1 cellular context compared by ENCODE assay signal in genomic region chr18:48548404-48548771, GRCh38.
TF ChIP-seq lines count a peak whose summit lies in the region.

No MANE protein-coding gene starts in this region.

TF ChIP-seq in K562, 482 proteins besides CTCF, POLR2A, EP300 and RAD21 (continued from another document):
- TF ChIP-seq, protein P1, sequence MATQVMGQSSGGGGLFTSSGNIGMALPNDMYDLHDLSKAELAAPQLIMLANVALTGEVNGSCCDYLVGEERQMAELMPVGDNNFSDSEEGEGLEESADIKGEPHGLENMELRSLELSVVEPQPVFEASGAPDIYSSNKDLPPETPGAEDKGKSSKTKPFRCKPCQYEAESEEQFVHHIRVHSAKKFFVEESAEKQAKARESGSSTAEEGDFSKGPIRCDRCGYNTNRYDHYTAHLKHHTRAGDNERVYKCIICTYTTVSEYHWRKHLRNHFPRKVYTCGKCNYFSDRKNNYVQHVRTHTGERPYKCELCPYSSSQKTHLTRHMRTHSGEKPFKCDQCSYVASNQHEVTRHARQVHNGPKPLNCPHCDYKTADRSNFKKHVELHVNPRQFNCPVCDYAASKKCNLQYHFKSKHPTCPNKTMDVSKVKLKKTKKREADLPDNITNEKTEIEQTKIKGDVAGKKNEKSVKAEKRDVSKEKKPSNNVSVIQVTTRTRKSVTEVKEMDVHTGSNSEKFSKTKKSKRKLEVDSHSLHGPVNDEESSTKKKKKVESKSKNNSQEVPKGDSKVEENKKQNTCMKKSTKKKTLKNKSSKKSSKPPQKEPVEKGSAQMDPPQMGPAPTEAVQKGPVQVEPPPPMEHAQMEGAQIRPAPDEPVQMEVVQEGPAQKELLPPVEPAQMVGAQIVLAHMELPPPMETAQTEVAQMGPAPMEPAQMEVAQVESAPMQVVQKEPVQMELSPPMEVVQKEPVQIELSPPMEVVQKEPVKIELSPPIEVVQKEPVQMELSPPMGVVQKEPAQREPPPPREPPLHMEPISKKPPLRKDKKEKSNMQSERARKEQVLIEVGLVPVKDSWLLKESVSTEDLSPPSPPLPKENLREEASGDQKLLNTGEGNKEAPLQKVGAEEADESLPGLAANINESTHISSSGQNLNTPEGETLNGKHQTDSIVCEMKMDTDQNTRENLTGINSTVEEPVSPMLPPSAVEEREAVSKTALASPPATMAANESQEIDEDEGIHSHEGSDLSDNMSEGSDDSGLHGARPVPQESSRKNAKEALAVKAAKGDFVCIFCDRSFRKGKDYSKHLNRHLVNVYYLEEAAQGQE (CRISPR knock-in tag; IDR thresholded peaks at IDR 0.05; ENCODE audit: low read depth), result no peak
- no peak for TF ChIP-seq MITF (IDR thresholded peaks at IDR 0.05)
- TF ChIP-seq, protein P2, sequence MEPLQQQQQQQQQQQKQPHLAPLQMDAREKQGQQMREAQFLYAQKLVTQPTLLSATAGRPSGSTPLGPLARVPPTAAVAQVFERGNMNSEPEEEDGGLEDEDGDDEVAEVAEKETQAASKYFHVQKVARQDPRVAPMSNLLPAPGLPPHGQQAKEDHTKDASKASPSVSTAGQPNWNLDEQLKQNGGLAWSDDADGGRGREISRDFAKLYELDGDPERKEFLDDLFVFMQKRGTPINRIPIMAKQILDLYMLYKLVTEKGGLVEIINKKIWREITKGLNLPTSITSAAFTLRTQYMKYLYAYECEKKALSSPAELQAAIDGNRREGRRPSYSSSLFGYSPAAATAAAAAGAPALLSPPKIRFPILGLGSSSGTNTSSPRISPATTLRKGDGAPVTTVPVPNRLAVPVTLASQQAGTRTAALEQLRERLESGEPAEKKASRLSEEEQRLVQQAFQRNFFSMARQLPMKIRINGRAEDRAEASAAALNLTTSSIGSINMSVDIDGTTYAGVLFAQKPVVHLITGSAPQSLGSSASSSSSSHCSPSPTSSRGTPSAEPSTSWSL (CRISPR knock-in tag; IDR thresholded peaks at IDR 0.05; ENCODE audit: borderline replicate concordance), result no peak
- no peak for TF ChIP-seq RBM22 (IDR thresholded peaks at IDR 0.05; ENCODE audit: low read depth, low read length, poor library complexity, severe bottlenecking)
- no peak for TF ChIP-seq NBN (IDR thresholded peaks at IDR 0.05; ENCODE audit: low read depth)
- TF ChIP-seq, protein P3, sequence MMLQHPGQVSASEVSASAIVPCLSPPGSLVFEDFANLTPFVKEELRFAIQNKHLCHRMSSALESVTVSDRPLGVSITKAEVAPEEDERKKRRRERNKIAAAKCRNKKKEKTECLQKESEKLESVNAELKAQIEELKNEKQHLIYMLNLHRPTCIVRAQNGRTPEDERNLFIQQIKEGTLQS (IDR thresholded peaks at IDR 0.05), result 0 out of 2 replicates have a peak, but pooled peaks have one; percentile 5
- TF ChIP-seq, protein P3 (CRISPR knock-in tag; conservative IDR thresholded peaks at IDR 0.05), result no peak
- TF ChIP-seq HMGN3 (IDR thresholded peaks at IDR 0.05; ENCODE audit: borderline replicate concordance, extremely low read depth, insufficient read length, low read depth, low read length), result no peak
- TF ChIP-seq ZNF175 (CRISPR knock-in tag; IDR thresholded peaks at IDR 0.05; ENCODE audit: low read depth), result 0 out of 2 replicates have a peak, but pooled peaks have one; percentile 31
- TF ChIP-seq, protein P4, sequence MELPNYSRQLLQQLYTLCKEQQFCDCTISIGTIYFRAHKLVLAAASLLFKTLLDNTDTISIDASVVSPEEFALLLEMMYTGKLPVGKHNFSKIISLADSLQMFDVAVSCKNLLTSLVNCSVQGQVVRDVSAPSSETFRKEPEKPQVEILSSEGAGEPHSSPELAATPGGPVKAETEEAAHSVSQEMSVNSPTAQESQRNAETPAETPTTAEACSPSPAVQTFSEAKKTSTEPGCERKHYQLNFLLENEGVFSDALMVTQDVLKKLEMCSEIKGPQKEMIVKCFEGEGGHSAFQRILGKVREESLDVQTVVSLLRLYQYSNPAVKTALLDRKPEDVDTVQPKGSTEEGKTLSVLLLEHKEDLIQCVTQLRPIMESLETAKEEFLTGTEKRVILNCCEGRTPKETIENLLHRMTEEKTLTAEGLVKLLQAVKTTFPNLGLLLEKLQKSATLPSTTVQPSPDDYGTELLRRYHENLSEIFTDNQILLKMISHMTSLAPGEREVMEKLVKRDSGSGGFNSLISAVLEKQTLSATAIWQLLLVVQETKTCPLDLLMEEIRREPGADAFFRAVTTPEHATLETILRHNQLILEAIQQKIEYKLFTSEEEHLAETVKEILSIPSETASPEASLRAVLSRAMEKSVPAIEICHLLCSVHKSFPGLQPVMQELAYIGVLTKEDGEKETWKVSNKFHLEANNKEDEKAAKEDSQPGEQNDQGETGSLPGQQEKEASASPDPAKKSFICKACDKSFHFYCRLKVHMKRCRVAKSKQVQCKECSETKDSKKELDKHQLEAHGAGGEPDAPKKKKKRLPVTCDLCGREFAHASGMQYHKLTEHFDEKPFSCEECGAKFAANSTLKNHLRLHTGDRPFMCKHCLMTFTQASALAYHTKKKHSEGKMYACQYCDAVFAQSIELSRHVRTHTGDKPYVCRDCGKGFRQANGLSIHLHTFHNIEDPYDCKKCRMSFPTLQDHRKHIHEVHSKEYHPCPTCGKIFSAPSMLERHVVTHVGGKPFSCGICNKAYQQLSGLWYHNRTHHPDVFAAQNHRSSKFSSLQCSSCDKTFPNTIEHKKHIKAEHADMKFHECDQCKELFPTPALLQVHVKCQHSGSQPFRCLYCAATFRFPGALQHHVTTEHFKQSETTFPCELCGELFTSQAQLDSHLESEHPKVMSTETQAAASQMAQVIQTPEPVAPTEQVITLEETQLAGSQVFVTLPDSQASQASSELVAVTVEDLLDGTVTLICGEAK (IDR thresholded peaks at IDR 0.05), result no peak
- TF ChIP-seq, protein P4 (CRISPR knock-in tag; IDR thresholded peaks at IDR 0.05), result no peak
- no peak for TF ChIP-seq ILF3 (IDR thresholded peaks at IDR 0.05; ENCODE audit: borderline replicate concordance)
- TF ChIP-seq, protein P5, sequence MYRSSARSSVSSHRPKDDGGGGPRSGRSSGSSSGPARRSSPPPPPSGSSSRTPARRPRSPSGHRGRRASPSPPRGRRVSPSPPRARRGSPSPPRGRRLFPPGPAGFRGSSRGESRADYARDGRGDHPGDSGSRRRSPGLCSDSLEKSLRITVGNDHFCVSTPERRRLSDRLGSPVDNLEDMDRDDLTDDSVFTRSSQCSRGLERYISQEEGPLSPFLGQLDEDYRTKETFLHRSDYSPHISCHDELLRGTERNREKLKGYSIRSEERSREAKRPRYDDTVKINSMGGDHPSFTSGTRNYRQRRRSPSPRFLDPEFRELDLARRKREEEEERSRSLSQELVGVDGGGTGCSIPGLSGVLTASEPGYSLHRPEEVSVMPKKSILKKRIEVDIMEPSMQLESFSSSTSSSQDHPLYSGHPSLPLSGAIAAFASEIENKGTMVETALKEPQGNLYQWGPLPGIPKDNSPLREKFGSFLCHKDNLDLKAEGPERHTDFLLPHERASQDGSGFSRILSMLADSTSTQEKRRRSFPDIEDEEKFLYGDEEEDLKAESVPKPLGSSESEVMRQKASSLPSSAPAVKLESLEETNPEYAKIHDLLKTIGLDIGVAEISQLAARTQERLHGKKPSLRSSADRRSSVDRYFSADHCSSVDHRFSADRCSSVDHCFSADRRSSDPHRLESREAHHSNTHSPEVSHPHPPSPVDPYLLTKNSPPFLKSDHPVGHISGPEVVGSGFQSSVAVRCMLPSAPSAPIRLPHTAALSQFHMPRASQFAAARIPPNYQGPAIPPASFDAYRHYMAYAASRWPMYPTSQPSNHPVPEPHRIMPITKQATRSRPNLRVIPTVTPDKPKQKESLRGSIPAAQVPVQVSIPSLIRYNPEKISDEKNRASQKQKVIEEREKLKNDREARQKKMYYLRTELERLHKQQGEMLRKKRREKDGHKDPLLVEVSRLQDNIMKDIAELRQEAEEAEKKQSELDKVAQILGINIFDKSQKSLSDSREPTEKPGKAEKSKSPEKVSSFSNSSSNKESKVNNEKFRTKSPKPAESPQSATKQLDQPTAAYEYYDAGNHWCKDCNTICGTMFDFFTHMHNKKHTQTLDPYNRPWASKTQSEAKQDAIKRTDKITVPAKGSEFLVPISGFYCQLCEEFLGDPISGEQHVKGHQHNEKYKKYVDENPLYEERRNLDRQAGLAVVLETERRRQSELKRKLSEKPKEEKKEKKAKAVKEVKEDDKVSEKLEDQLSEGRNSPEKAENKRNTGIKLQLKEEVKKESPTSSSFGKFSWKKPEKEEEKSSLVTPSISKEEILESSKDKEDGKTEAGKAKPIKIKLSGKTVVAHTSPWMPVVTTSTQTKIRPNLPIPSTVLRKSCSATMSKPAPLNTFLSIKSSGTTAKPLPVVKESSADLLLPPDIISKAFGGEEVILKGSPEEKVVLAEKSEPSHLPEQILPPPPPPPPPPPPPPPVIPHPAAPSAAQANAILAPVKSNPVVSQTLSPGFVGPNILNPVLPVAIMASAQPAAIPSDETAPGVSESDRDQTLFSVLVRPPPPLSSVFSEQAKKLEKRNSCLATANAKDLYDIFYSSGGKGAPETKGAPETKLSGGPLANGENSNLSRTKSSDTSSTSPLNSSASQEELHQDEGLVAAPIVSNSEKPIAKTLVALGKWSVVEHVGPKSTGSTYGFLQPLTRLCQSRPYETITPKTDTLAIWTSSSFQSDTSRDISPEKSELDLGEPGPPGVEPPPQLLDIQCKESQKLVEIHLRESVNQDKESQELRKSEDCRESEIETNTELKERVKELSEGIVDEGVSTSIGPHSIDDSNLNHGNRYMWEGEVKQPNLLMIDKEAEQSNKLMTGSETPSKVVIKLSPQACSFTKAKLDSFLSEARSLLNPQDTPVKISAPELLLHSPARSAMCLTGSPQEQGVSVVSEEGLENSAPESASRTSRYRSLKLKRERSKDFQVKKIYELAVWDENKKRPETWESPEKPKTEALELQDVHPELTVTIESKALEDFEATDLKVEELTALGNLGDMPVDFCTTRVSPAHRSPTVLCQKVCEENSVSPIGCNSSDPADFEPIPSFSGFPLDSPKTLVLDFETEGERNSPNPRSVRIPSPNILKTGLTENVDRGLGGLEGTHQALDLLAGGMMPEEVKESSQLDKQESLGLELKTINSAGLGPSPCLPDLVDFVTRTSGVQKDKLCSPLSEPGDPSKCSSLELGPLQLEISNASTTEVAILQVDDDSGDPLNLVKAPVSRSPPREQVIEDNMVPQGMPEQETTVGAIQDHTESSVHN (IDR thresholded peaks at IDR 0.05; ENCODE audit: borderline replicate concordance in 1 of 2, low read depth in 1 of 2), result no peak
- TF ChIP-seq TCF3 (CRISPR knock-in tag; IDR thresholded peaks at IDR 0.05), result no peak
- TF ChIP-seq SRSF3 (IDR thresholded peaks at IDR 0.05; ENCODE audit: insufficient read depth, low read length), result no peak
- no peak for TF ChIP-seq XRCC5 (IDR thresholded peaks at IDR 0.05; ENCODE audit: low read depth, low read length)
- no peak for TF ChIP-seq THRA (IDR thresholded peaks at IDR 0.05)
